In genomic region chr3:76570436-76571057, GRCh38 we compare ENCODE assay signal across 8 cellular contexts.
A peak's percentile ranks its signal among the peaks of the same experiment; 100 is the strongest.
DNase-seq lines count a peak whose midpoint lies in the region; ATAC-seq and TF ChIP-seq lines count a peak whose summit lies in the region.

No MANE protein-coding gene starts in this region.

- DNase-seq in AG08395 (ENCODE audit: low spot score) = peak; percentile 13
- DNase-seq in GM20000 (ENCODE audit: low spot score) = peak; percentile 12
- peak; percentile 0 to 14 for DNase-seq in SW 1271 (lab: John Stamatoyannopoulos, UW)
- DNase-seq in inferior parietal cortex (ENCODE audit: extremely low spot score) = peak; percentile 68
- no peak for DNase-seq in NCI-H187 (lab: John Stamatoyannopoulos, UW)

- peak; percentile 14 for TF ChIP-seq CTCF in GM20000 (IDR thresholded peaks at IDR 0.05; ENCODE audit: extremely low read depth, missing control alignments)

- ATAC-seq in GM19035 (IDR thresholded peaks at IDR 0.05; ENCODE audit: unreplicated experiment) (no peak), GM18870 (IDR thresholded peaks at IDR 0.05; ENCODE audit: unreplicated experiment) (no peak), HG02759 (IDR thresholded peaks at IDR 0.05; ENCODE audit: unreplicated experiment) (no peak)

Comparison
In these comparisons a context has a peak if more than half of its experiments do, and no peak if none do; other contexts are left out.
1. DNase-seq: peak in AG08395 (single experiment), GM20000 (single experiment), SW 1271 (2 of 2) and inferior parietal cortex (single experiment); none in NCI-H187 (0 of 2).